ENCODE assay signal across 8 cellular contexts in genomic region chr5:59893436-59894227, GRCh38. TPM values are rescaled to one million over a fixed set of nuclear protein-coding genes. Genes with fewer than 3 reads are reported as not detected.
DNase-seq lines count a peak whose midpoint lies in the region; ATAC-seq and TF ChIP-seq lines count a peak whose summit lies in the region.

Gene PDE4D (minus strand): TSS chr5:59893726.

- DNase-seq in COLO829 (ENCODE audit: low spot score): peak; percentile 53
- DNase-seq in HK-2 (ENCODE audit: unreplicated experiment): peak; percentile 24
- peak; percentile 19 for DNase-seq in activated CD4-positive, alpha-beta memory T cell treated with anti-CD3 and anti-CD28 coated beads for 36 hours
- DNase-seq in foreskin melanocyte: peak; percentile 55
- DNase-seq in effector memory CD8-positive, alpha-beta T cell: no peak

- peaks cover 37% of the 10 kb centered on the region for H3K27me3 Mint-ChIP-seq in activated CD4-positive, alpha-beta memory T cell treated with anti-CD3 and anti-CD28 coated beads for 36 hours
- peaks cover 28 to 30% of the 10 kb centered on the region in 2 donors for H3K27me3 Mint-ChIP-seq in effector memory CD8-positive, alpha-beta T cell

- intact Hi-C loops in activated CD4-positive, alpha-beta memory T cell treated with anti-CD3 and anti-CD28 coated beads for 36 hours (cut with micrococcal nuclease): no loop called here

- peaks cover 14% of the 10 kb centered on the region for H3K27me3 ChIP-seq in neural cell (ENCODE audit: insufficient read depth, low read depth, low read length)

- peak within 1 kb of the TSS; percentile 88 for H3K9ac ChIP-seq in neural cell (ENCODE audit: low read length)

- ATAC-seq in GM19455 (IDR thresholded peaks at IDR 0.05; ENCODE audit: unreplicated experiment) (no peak), GM21515 (IDR thresholded peaks at IDR 0.05; ENCODE audit: unreplicated experiment) (no peak)
- ATAC-seq in effector memory CD8-positive, alpha-beta T cell (replicated peaks): no peak

- H3F3A ChIP-seq in neural cell (ENCODE audit: insufficient read depth, low read length, poor library complexity, severe bottlenecking): no peaks in the 10 kb centered on the region

- peak; percentile 52 for TF ChIP-seq RAD21 in neural cell (conservative IDR thresholded peaks at IDR 0.05)

- H3K79me2 ChIP-seq in neural cell (replicated peaks; ENCODE audit: insufficient read depth, low read length): peaks cover 5% of the 10 kb centered on the region

- CTCF ChIA-PET in activated CD4-positive, alpha-beta memory T cell treated with anti-CD3 and anti-CD28 coated beads for 36 hours (lab: Charles Lee): no interaction called here

- TF ChIP-seq CTCF in neural cell (IDR thresholded peaks at IDR 0.05; ENCODE audit: poor library complexity, severe bottlenecking): peak; percentile 60

- peak within 1 kb of the TSS; percentile 17 for H2AFZ ChIP-seq in neural cell (ENCODE audit: low read depth, low read length)

- peaks cover 4% of the 10 kb centered on the region for H3K36me3 Mint-ChIP-seq in activated CD4-positive, alpha-beta memory T cell treated with anti-CD3 and anti-CD28 coated beads for 36 hours
- peaks cover 5% of the 10 kb centered on the region for H3K36me3 Mint-ChIP-seq in effector memory CD8-positive, alpha-beta T cell (ENCODE audit: insufficient read depth)

- H3K4me2 ChIP-seq in neural cell (ENCODE audit: low read length): peak within 1 kb of the TSS; percentile 68

- peak within 1 kb of the TSS; percentile 89 for H3K27ac ChIP-seq in neural cell (ENCODE audit: low read length)

- TF ChIP-seq EP300 in neural cell (conservative IDR thresholded peaks at IDR 0.05; ENCODE audit: poor library complexity, severe bottlenecking): no peak

- no peaks in the 10 kb centered on the region for H3K9me3 Mint-ChIP-seq in activated CD4-positive, alpha-beta memory T cell treated with anti-CD3 and anti-CD28 coated beads for 36 hours
- H3K9me3 Mint-ChIP-seq in effector memory CD8-positive, alpha-beta T cell: peaks cover 1 to 8% of the 10 kb centered on the region in 2 donors

- POLR2A ChIA-PET in activated CD4-positive, alpha-beta memory T cell treated with anti-CD3 and anti-CD28 coated beads for 36 hours (lab: Charles Lee): no interaction called here

- H3K9me2 ChIP-seq in neural cell (ENCODE audit: insufficient read depth, low read length): peaks cover 4% of the 10 kb centered on the region

- no peaks in the 10 kb centered on the region for H3K4me1 Mint-ChIP-seq in activated CD4-positive, alpha-beta memory T cell treated with anti-CD3 and anti-CD28 coated beads for 36 hours (ENCODE audit: low read depth)
- peaks cover 0 to 3% of the 10 kb centered on the region in 2 donors for H3K4me1 Mint-ChIP-seq in effector memory CD8-positive, alpha-beta T cell (ENCODE audit: low read depth in 2 of 2)

- no peaks in the 10 kb centered on the region for H3K36me3 ChIP-seq in neural cell (ENCODE audit: insufficient read depth, low read length)

- H3K9me3 ChIP-seq in neural cell (ENCODE audit: low read length): no peaks in the 10 kb centered on the region

- peak within 1 kb of the TSS; percentile 89 for H3K4me3 ChIP-seq in neural cell (ENCODE audit: low read length)

- H4K20me1 ChIP-seq in neural cell (ENCODE audit: insufficient read depth): no peaks in the 10 kb centered on the region

- H3K4me3 Mint-ChIP-seq in activated CD4-positive, alpha-beta memory T cell treated with anti-CD3 and anti-CD28 coated beads for 36 hours: no peak within 1 kb of the TSS
- H3K4me3 Mint-ChIP-seq in effector memory CD8-positive, alpha-beta T cell: no peak within 1 kb of the TSS

- no peak within 1 kb of the TSS for H3K27ac Mint-ChIP-seq in activated CD4-positive, alpha-beta memory T cell treated with anti-CD3 and anti-CD28 coated beads for 36 hours
- peak within 1 kb of the TSS in 1 of 2 donors; percentile 51 for H3K27ac Mint-ChIP-seq in effector memory CD8-positive, alpha-beta T cell

TF ChIP-seq in neural cell, 6 proteins besides CTCF, POLR2A, EP300 and RAD21:
- TF ChIP-seq SMC3 (conservative IDR thresholded peaks at IDR 0.05; ENCODE audit: poor library complexity) (peak; percentile 59), MXI1 (conservative IDR thresholded peaks at IDR 0.05; ENCODE audit: poor library complexity, severe bottlenecking) (peak; percentile 29), TAF1 (IDR thresholded peaks at IDR 0.05; ENCODE audit: low read depth) (peak; percentile 64), EZH2 (IDR thresholded peaks at IDR 0.05; ENCODE audit: borderline replicate concordance, insufficient read depth, low read length, poor library complexity, severe bottlenecking) (no peak), POLR2AphosphoS5 (IDR thresholded peaks at IDR 0.05) (peak; percentile 54), REST (IDR thresholded peaks at IDR 0.05; ENCODE audit: borderline replicate concordance) (peak; percentile 62)

RNA-seq across cellular contexts. Expression of gene PDE4D, which starts in this region (rescaled TPM):
- 10 to 100 TPM; 49.3 to 50.8 TPM for total RNA-seq in activated CD4-positive, alpha-beta memory T cell treated with anti-CD3 and anti-CD28 coated beads for 36 hours
- 35.9 and 42.8 TPM in 2 replicates for polyA plus RNA-seq in neural cell
- 166 and 186 TPM in 2 replicates for polyA minus RNA-seq in neural cell

Comparison
In these comparisons a context has a peak if more than half of its experiments do, and no peak if none do; other contexts are left out.
1. DNase-seq: peak in COLO829 (single experiment), HK-2 (single experiment), activated CD4-positive, alpha-beta memory T cell treated with anti-CD3 and anti-CD28 coated beads for 36 hours (single experiment) and foreskin melanocyte (single experiment); none in effector memory CD8-positive, alpha-beta T cell (0 of 3).